11 cellular contexts compared by ENCODE assay signal in the genomic region with DNA sequence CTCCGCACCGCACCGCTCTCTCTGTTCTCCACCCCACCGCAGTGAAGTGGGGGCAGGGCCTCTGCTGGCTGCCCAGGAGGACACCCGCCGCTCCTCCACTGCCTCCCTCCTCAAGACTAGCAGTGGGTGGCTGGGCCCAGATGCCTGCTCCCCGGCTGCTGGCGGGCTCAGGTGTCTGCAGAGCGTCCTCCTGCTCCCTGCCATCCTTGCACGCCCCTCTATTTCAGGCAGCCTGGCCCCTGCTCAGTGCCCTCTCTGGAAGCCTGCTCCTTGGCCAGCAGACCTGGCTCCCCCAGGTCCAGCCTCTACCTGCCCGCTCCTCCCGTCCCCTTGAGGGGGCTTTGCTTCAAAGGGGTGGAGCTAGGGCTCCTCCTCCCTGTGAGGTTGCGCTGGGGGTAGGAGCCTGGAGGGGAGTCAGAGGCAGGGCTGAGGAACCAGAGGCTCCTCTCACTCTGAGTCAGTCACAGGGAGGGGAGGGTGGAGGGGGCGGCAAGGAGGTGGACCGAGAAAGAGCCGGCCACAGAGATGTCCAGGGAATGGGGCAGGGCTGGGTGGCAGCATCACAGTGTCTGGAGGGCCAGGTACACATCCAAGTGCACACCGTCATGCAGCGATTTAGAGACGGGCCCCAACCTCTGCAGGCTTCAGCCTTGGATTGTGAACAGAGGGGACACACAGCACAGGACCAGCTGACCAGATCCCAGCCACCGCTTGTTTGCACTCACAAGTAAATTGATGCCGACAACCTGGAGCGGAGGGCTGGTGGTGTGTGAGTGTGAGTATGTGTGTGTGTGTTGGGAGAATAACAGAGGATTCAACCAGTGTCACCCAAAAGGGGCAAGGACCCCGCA. TPM values are rescaled to one million over a fixed set of nuclear protein-coding genes. Genes with fewer than 3 reads are reported as not detected.
DNase-seq lines count a peak whose midpoint lies in the region; FAIRE-seq lines count a peak whose summit lies in the region.
"Had no signal": no experiment of that assay in that cellular context is flagged by ENCODE, and none has a peak within 500 bp of the region (broad histone marks: within the 10 kb centered on the region; RNA-seq: fewer than 3 reads in every experiment).

No MANE protein-coding gene starts in this region.

- H3K36me3 ChIP-seq in ES-I3 (ENCODE audit: insufficient read depth, low read length) = no peaks in the 10 kb centered on the region

- FAIRE-seq in RCC 7860 (lab: Jason Lieb, UNC) = no peak

- H3K9ac ChIP-seq in ES-I3 (ENCODE audit: low read depth, low read length) = peak overlapping the region; percentile 48

- DNase-seq in NCI-H69 (lab: John Stamatoyannopoulos, UW) (peak; percentile 68), glomerular visceral epithelial cell (ENCODE audit: extremely low spot score) (peak; percentile 46), retina (peak; percentile 63), occipital lobe (lab: John Stamatoyannopoulos, UW) (no peak), RCC 7860 (ENCODE audit: low spot score) (no peak), foreskin melanocyte (no peak)
- no peak for DNase-seq in stimulated activated CD4-positive, alpha-beta T cell treated with anti-CD3 and anti-CD28 coated beads, Interleukin-4, amount 100 ng/mL, for 4 hours
- DNase-seq: effector memory CD8-positive, alpha-beta T cell; NCI-H774; T1000 had no signal

- no peaks in the 10 kb centered on the region for H3K9me3 ChIP-seq in ES-I3 (ENCODE audit: control insufficient read depth, insufficient read depth, low read length)

- peaks cover 52% of the 10 kb centered on the region for H3K4me1 ChIP-seq in ES-I3 (ENCODE audit: insufficient read depth, low read length)

RNA-seq across cellular contexts. Expression of gene TMEM92, which starts 9.8 kb away (rescaled TPM):
- total RNA-seq in occipital lobe = not detected

Comparison
In these comparisons a context has a peak if more than half of its experiments do, and no peak if none do; other contexts are left out.
1. DNase-seq: peak in NCI-H69 (single experiment), glomerular visceral epithelial cell (single experiment) and retina (single experiment); none in occipital lobe (single experiment), stimulated activated CD4-positive, alpha-beta T cell treated with anti-CD3 and anti-CD28 coated beads, Interleukin-4, amount 100 ng/mL, for 4 hours (0 of 2), RCC 7860 (single experiment) and foreskin melanocyte (single experiment).